Comparison of ENCODE assay signal across 1 cellular context in the genomic region with DNA sequence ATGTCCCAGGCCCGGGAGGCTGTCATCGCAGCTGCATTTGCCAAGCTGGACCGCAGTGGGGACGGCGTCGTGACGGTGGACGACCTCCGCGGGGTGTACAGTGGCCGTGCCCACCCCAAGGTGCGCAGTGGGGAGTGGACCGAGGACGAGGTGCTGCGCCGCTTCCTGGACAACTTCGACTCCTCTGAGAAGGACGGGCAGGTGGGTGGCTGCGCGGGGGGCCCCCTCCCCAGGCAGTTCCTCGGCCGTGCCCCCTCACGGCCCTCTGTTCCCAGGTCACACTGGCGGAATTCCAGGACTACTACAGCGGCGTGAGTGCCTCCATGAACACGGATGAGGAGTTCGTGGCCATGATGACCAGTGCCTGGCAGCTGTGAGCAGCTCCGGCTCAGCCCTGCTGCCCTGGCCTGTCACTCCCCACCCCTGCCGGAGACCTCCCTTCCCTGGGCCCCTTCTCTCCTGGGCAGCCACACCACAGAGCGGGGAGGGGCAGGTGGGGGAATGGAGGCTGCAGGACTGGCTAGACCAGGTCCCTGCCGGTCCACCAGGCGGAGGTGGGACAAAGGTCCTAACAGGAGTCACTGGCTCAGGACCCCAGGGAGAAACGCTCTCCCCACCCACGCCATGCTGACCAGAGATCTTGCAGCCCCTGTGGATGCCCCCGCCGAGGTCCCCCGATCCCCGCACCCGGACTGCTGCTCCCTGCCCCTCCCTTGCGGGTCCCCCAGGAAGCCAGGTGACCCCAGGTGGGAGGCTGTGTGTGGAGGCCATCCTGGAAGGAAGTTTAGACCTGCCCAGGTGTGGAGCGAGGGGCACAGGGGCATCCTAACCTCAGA.
TF ChIP-seq lines count a peak whose summit lies in the region.

No MANE protein-coding gene starts in this region.

TF ChIP-seq in K562, 482 proteins besides CTCF, POLR2A, EP300 and RAD21:
- TF ChIP-seq POLR2G (IDR thresholded peaks at IDR 0.05; ENCODE audit: low read depth, low read length) (peak; percentile 65), LCOR (CRISPR knock-in tag; IDR thresholded peaks at IDR 0.05) (no peak), RBFOX2 (IDR thresholded peaks at IDR 0.05; ENCODE audit: low read depth, low read length) (0 out of 2 replicates have a peak, but pooled peaks have one; percentile 17), RBM22 (IDR thresholded peaks at IDR 0.05; ENCODE audit: low read depth, low read length, poor library complexity, severe bottlenecking) (peak; percentile 69), TGIF2 (CRISPR knock-in tag; IDR thresholded peaks at IDR 0.05) (peak; percentile 40; the same call in 1 of the 2 replicates)
